7 cellular contexts compared by ENCODE assay signal in the genomic region with DNA sequence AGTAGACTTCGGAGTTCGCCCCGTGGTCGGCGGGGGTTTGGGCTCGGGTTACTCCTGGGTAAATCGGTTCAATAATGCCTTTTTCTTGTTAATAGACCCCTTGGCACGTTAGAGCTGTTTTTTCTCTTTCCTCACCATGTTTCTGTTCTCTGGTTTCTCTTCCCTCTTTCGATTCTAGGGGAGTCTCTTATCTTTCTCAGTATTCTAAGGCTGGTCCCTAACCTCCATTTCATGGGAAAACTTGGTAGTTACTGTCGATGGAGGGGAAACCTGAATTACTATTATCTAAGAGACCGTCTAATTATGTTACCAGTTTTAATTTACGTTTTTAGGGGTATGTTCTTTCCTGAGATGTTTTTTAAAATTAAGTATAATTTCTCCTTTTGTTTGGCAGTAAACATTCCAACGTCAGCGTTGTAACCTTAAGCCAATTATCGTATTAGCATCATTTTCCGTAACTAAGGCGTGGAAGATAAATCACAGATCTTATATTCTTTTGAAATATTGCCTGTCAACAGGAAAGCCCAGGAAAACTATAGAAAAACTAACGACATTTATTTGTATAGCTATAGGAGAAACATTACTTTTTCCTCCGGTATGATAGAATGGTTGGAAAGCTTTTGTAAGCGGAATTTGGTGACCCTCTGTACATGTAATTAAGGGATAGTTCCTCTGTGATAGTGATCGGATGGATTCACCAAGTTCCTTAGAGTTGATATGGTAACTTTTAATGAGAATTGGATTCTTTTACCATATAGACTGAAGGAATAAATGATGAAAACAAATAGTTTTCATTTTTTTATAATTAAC. TPM values are rescaled to one million over a fixed set of nuclear protein-coding genes. Genes with fewer than 3 reads are reported as not detected.
A peak's percentile ranks its signal among the peaks of the same experiment; 100 is the strongest.
DNase-seq lines count a peak whose midpoint lies in the region; ATAC-seq, FAIRE-seq and TF ChIP-seq lines count a peak whose summit lies in the region.

No MANE protein-coding gene starts in this region.

- peaks cover 4% of the 10 kb centered on the region; the same call in 1 of the 2 replicates for H3K4me1 ChIP-seq in Panc1 (ENCODE audit: control insufficient read depth, insufficient read depth, low read length)

- CTCF ChIA-PET in Panc1 (lab: Charles Lee) = interaction anchor here (0.7 to 1.2 kb wide), 2 partner anchors 12 to 102 kb away, joined by 3 to 4 read pairs; no protein-coding TSS in a partner anchor

- H3K4me3 ChIP-seq in Panc1 (ENCODE audit: low read depth in 2 of 2, low read length in 2 of 2) = peak overlapping the region; percentile 86 to 98

- H3K36me3 Mint-ChIP-seq in nephron (ENCODE audit: low read depth) = peaks cover 9% of the 10 kb centered on the region

- peaks cover 7% of the 10 kb centered on the region; the same call in 1 of the 2 replicates for H3K36me3 ChIP-seq in Panc1 (ENCODE audit: control insufficient read depth, insufficient read depth, low read length)

- ATAC-seq in GM18511 (IDR thresholded peaks at IDR 0.05; ENCODE audit: unreplicated experiment) (peak; percentile 43), HG02678 (IDR thresholded peaks at IDR 0.05; ENCODE audit: unreplicated experiment) (peak; percentile 26), Panc1 (peak; percentile 10), GM19328 (IDR thresholded peaks at IDR 0.05; ENCODE audit: unreplicated experiment) (no peak)

- no peaks in the 10 kb centered on the region for H3K27me3 Mint-ChIP-seq in nephron (ENCODE audit: low read depth)

- intact Hi-C loops in Panc1 (cut with micrococcal nuclease; ENCODE audit: unreplicated experiment) = no loop called here

- peaks cover 41% of the 10 kb centered on the region for H3K4me1 Mint-ChIP-seq in nephron

- H3K27me3 ChIP-seq in Panc1 (ENCODE audit: control insufficient read depth, insufficient read depth, low read length) = no peaks in the 10 kb centered on the region

- peak; percentile 12 for FAIRE-seq in endometrium (lab: Jason Lieb, UNC)

- in situ Hi-C loops in Panc1 (cut with HindIII; ENCODE audit: low pct_unique_long_range_greater_than_20kb, low sequenced_read_pairs) = no loop called here

- POLR2A ChIA-PET in Panc1 (lab: Charles Lee) = interaction anchor here (0.6 to 0.8 kb wide), 5 partner anchors 13 to 1044 kb away, joined by 4 to 10 read pairs (median 5); no protein-coding TSS in a partner anchor

- peak overlapping the region; percentile 97 to 98 (median 97) for H3K27ac Mint-ChIP-seq in nephron

- DNase-seq in Panc1 (ENCODE audit: low read depth, low spot score) = no peak
- no peak for DNase-seq in central memory CD4-positive, alpha-beta T cell

- BruUV-seq in Panc1 (replicated peaks; lab: Mats Ljungman, UMichigan) = TSS peak; percentile 84

- TF ChIP-seq CTCF in Panc1 (IDR thresholded peaks at IDR 0.05) (no peak), nephron (IDR thresholded peaks at IDR 0.05; ENCODE audit: unreplicated experiment in 3 of 3) (no peak)

- peak overlapping the region; percentile 95 to 99 (median 97) for H3K4me3 Mint-ChIP-seq in nephron

- H3K27ac ChIP-seq in Panc1 (ENCODE audit: low read length) = peak overlapping the region; percentile 97

- peaks cover 2% of the 10 kb centered on the region for H3K9me3 Mint-ChIP-seq in nephron

- no peaks in the 10 kb centered on the region; the same call in 1 of the 2 replicates for H3K9me3 ChIP-seq in Panc1 (ENCODE audit: control insufficient read depth, insufficient read depth, low read depth, low read length)

RNA-seq across cellular contexts. Expression of gene BTAF1, which starts 0.8 kb away (rescaled TPM):
- 33.8 TPM for total RNA-seq in Panc1 (2021; ENCODE audit: unreplicated experiment)
- polyA plus RNA-seq in Panc1 (2012; ENCODE audit: insufficient read length) = 10.1 TPM

RNA-seq across cellular contexts. Expression of gene FGFBP3, which starts 15.1 kb away (rescaled TPM):
- 1.5 TPM for total RNA-seq in Panc1 (2021; ENCODE audit: unreplicated experiment)
- 2.0 TPM for polyA plus RNA-seq in Panc1 (2012; ENCODE audit: insufficient read length)
